In the genomic region with DNA sequence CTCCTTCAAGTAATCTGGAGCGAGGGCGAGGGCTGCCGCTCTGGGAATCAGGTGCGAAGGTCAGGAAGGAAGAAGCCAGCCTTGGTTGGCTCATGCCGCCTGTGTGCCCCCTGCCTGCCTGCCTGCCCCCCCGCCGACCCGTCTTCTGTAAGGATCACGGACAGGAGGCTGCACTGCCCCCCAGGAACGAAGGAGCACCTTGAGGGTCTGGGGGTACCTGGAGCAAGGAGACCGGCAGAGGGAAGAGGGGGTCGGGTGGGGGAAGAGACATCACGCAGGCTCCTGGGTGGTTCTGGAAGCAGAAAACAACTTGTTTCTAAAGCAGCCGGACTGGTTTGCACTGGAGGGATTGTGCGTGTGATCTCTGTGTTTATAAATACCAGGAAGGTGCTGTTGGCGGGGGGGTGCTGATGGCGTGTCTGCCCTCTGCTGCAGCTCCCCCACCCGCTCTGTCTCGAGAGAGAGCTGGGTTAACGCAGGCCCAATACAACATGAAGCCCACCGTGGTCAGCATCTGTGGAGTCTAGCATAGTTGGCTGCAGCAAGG, we compare ENCODE assay signal across 8 cellular contexts. TPM values are rescaled to one million over a fixed set of nuclear protein-coding genes. Genes with fewer than 3 reads are reported as not detected.
DNase-seq lines count a peak whose midpoint lies in the region; ATAC-seq, FAIRE-seq and TF ChIP-seq lines count a peak whose summit lies in the region.

No MANE protein-coding gene starts in this region.

- H3K4me3 ChIP-seq in GM12864 (ENCODE audit: low read depth, low read length) (peak overlapping the region; percentile 11), fibroblast of pulmonary artery (replicated peaks; ENCODE audit: low read depth, low read length) (peak overlapping the region; percentile 99), pancreas (peak overlapping the region; percentile 66 to 87 (median 77))

- no peak for TF ChIP-seq CTCF in GM12864 (IDR thresholded peaks at IDR 0.05; ENCODE audit: low read depth, low read length, missing control alignments)
- no peak for TF ChIP-seq CTCF in fibroblast of pulmonary artery (IDR thresholded peaks at IDR 0.05; ENCODE audit: low read length, missing control alignments)
- TF ChIP-seq CTCF in pancreas (IDR thresholded peaks at IDR 0.05): no peak

- H3K27me3 ChIP-seq in pancreas: no peaks in the 10 kb centered on the region

- 2 to 5% methylated on average over 21 of the region's 21 CpGs for WGBS in pancreas, 2 donors

- no peaks in the 10 kb centered on the region for H3K9me3 ChIP-seq in pancreas

- H3K4me1 ChIP-seq in pancreas: peaks cover 0 to 32% (median 19%) of the 10 kb centered on the region in 3 donors

- intact Hi-C loops in pancreas (cut with DNase I): no loop called here

- no peak for DNase-seq in GM12864 (ENCODE audit: low read depth)
- peak; percentile 67 for DNase-seq in RPMI7951 (ENCODE audit: low read depth)
- DNase-seq in fibroblast of pulmonary artery (ENCODE audit: low read depth): peak; percentile 65
- DNase-seq in pancreas: peak; percentile 55 to 83 (median 67)
- DNase-seq in OCI-M1 (lab: John Stamatoyannopoulos, UW): no peak
- DNase-seq in COLO829 (ENCODE audit: low spot score): no peak
- DNase-seq in AML-193 (lab: John Stamatoyannopoulos, UW): no peak

- FAIRE-seq in pancreas (lab: Jason Lieb, UNC): no peak

- no peaks in the 10 kb centered on the region for H3K36me3 ChIP-seq in pancreas

- H3K27ac ChIP-seq in pancreas: peak overlapping the region; percentile 94 to 100 (median 100)

- ATAC-seq in pancreas (peak in 1 of 4 donors; percentile 7), HG03432 (IDR thresholded peaks at IDR 0.05; ENCODE audit: unreplicated experiment) (no peak)

RNA-seq across cellular contexts. Expression of a gene that starts 1.7 kb away (rescaled TPM):
- 44.5 and 44.8 TPM in 2 replicates for total RNA-seq in RPMI7951 (2014; rRNA removed; shearing (Covaris generic))
- total RNA-seq in pancreas: 10 to 100 TPM; 13.3 to 39.1 (median 27.5) TPM
- polyA plus RNA-seq in pancreas: 10 to 100 TPM; 10.0 to 11.9 TPM

Comparison
In these comparisons a context has a peak if more than half of its experiments do, and no peak if none do; other contexts are left out.
1. DNase-seq: peak in RPMI7951 (single experiment), fibroblast of pulmonary artery (single experiment) and pancreas (6 of 6); none in GM12864 (single experiment), OCI-M1 (single experiment), COLO829 (single experiment) and AML-193 (0 of 2).
2. H3K4me3 ChIP-seq: peak in every context shown above with its lines; median percentile 99 in fibroblast of pulmonary artery; 77 in pancreas; 11 in GM12864.